ENCODE assay signal across 8 cellular contexts in genomic region chr6:33787954-33788693, GRCh38. TPM values are rescaled to one million over a fixed set of nuclear protein-coding genes. Genes with fewer than 3 reads are reported as not detected.
DNase-seq lines count a peak whose midpoint lies in the region; ATAC-seq, FAIRE-seq and TF ChIP-seq lines count a peak whose summit lies in the region.

No MANE protein-coding gene starts in this region.

- H3K36me3 ChIP-seq in ACC112 (ENCODE audit: insufficient read depth, low read length), result peaks cover 17% of the 10 kb centered on the region; the same call in 1 of the 2 replicates
- peaks cover 28% of the 10 kb centered on the region for H3K36me3 ChIP-seq in endodermal cell (ENCODE audit: control insufficient read depth, insufficient read depth, low read length)
- H3K36me3 ChIP-seq in mesodermal cell (ENCODE audit: control insufficient read depth, insufficient read depth, low read length), result peaks cover 43% of the 10 kb centered on the region

- peak; percentile 32 for ATAC-seq in HG02943 (IDR thresholded peaks at IDR 0.05; ENCODE audit: low read depth, unreplicated experiment)

- H3K4me1 ChIP-seq in ACC112 (ENCODE audit: control insufficient read depth, insufficient read depth, low read length, unreplicated experiment) (peaks cover 39% of the 10 kb centered on the region), endodermal cell (ENCODE audit: control insufficient read depth, insufficient read depth, low read length) (peaks cover 19% of the 10 kb centered on the region), mesodermal cell (ENCODE audit: control insufficient read depth, insufficient read depth, low read length, poor library complexity, severe bottlenecking) (peaks cover 49% of the 10 kb centered on the region)

- H3K27ac ChIP-seq in ACC112 (ENCODE audit: low read depth, low read length) (peak overlapping the region; percentile 77), endodermal cell (ENCODE audit: low read depth, low read length) (peak overlapping the region; percentile 50), mesodermal cell (ENCODE audit: low read depth, low read length, severe bottlenecking) (peak overlapping the region; percentile 85)

- peak overlapping the region; percentile 95 for H3K27ac Mint-ChIP-seq in endodermal cell

- peak; percentile 49 for FAIRE-seq in GM18507 (lab: Jason Lieb, UNC)

- H3K27me3 Mint-ChIP-seq in endodermal cell (ENCODE audit: insufficient read depth), result peaks cover 3% of the 10 kb centered on the region

- H3K4me3 ChIP-seq in ACC112 (ENCODE audit: low read depth, low read length), result peak overlapping the region; percentile 81
- peak overlapping the region; percentile 86 for H3K4me3 ChIP-seq in endodermal cell (ENCODE audit: low read length)
- peak overlapping the region; percentile 75 for H3K4me3 ChIP-seq in mesodermal cell (ENCODE audit: extremely low read depth, insufficient read depth, low read length, poor library complexity, severe bottlenecking)

- TF ChIP-seq CTCF in endodermal cell (conservative IDR thresholded peaks at IDR 0.05), result peak; percentile 31

- peak overlapping the region; percentile 33 for H2AFZ ChIP-seq in ACC112 (ENCODE audit: low read length, unreplicated experiment)

- peak overlapping the region; percentile 72 for H3K9ac ChIP-seq in endodermal cell (ENCODE audit: extremely low read depth, low read length, poor library complexity, severe bottlenecking)

- peaks cover 57% of the 10 kb centered on the region for H3K4me1 Mint-ChIP-seq in endodermal cell

- H3K9me3 ChIP-seq in endodermal cell (ENCODE audit: control insufficient read depth, low read length) (no peaks in the 10 kb centered on the region), mesodermal cell (ENCODE audit: control insufficient read depth, low read length) (no peaks in the 10 kb centered on the region)

- peaks cover 46% of the 10 kb centered on the region for H3K79me2 ChIP-seq in ACC112 (ENCODE audit: control insufficient read depth, insufficient read depth, low read length, unreplicated experiment)

- peaks cover 6% of the 10 kb centered on the region; the same call in 1 of the 2 replicates for H3K27me3 ChIP-seq in ACC112 (ENCODE audit: insufficient read depth, low read length)
- no peaks in the 10 kb centered on the region for H3K27me3 ChIP-seq in endodermal cell (ENCODE audit: control insufficient read depth, insufficient read depth, low read length, poor library complexity, severe bottlenecking)

- H3K9me3 Mint-ChIP-seq in endodermal cell, result no peaks in the 10 kb centered on the region

- WGBS in endodermal cell (ENCODE audit: insufficient coverage in 1 of 2, insufficient read length in 1 of 2), 2 experiments, result 0% methylated on average over 3 to 53 of the region's 53 CpGs
- WGBS in mesodermal cell (ENCODE audit: insufficient coverage in 2 of 2), 2 experiments, result 1% methylated on average over 41 to 53 of the region's 53 CpGs

- DNase-seq in GM18507 (ENCODE audit: extremely low spot score, insufficient read length, low read depth), result peak; percentile 55
- DNase-seq in NOMO-1 (lab: John Stamatoyannopoulos, UW; ENCODE audit: unreplicated experiment in 2 of 2), result peak; percentile 91 to 93
- peak; percentile 29 to 45 (median 37) for DNase-seq in activated CD8-positive, alpha-beta memory T cell treated with anti-CD3 and anti-CD28 coated beads for 48 hours (ENCODE audit: low read depth in 2 of 3, low spot score in 2 of 3)
- peak; percentile 80 for DNase-seq in endodermal cell
- DNase-seq in stimulated activated CD8-positive, alpha-beta memory T cell treated with anti-CD3 and anti-CD28 coated beads, Interleukin-4, amount 100 ng/mL, for 24 hours (ENCODE audit: low read depth), result peak; percentile 54

- H3K4me3 Mint-ChIP-seq in endodermal cell, result peak overlapping the region; percentile 77

- H3K36me3 Mint-ChIP-seq in endodermal cell (ENCODE audit: low read depth), result peaks cover 25% of the 10 kb centered on the region

RNA-seq across cellular contexts. Expression of gene LEMD2, which starts 0.8 kb away (rescaled TPM):
- total RNA-seq in endodermal cell, result 10 to 100 TPM; 62.0 to 75.8 TPM
- polyA plus RNA-seq in endodermal cell (2013, experiment 1 of 2), result 72.5 TPM
- 67.0 TPM for polyA plus RNA-seq in endodermal cell (2013, experiment 2 of 2)
- 66.6 TPM for polyA plus RNA-seq in mesodermal cell (2013, experiment 1 of 2)
- polyA plus RNA-seq in mesodermal cell (2013, experiment 2 of 2), result 61.4 TPM

RNA-seq across cellular contexts. Expression of gene MLN, which starts 15.7 kb away (rescaled TPM):
- not detected for total RNA-seq in endodermal cell
- not detected for polyA plus RNA-seq in endodermal cell (2013, experiment 1 of 2)
- polyA plus RNA-seq in endodermal cell (2013, experiment 2 of 2), result not detected
- not detected for polyA plus RNA-seq in mesodermal cell (2013, experiment 1 of 2)
- polyA plus RNA-seq in mesodermal cell (2013, experiment 2 of 2), result not detected

RNA-seq across cellular contexts. Expression of gene IP6K3, which starts 41.4 kb away (rescaled TPM):
- total RNA-seq in endodermal cell, result not detected
- 1.1 TPM for polyA plus RNA-seq in endodermal cell (2013, experiment 1 of 2)
- polyA plus RNA-seq in endodermal cell (2013, experiment 2 of 2), result 2.3 TPM
- polyA plus RNA-seq in mesodermal cell (2013, experiment 1 of 2), result 6.5 TPM
- 6.4 TPM for polyA plus RNA-seq in mesodermal cell (2013, experiment 2 of 2)

Comparison
In these comparisons a context has a peak if more than half of its experiments do, and no peak if none do; other contexts are left out.
1. Peak in every context shown above with its lines: DNase-seq, ATAC-seq, H3K4me3 ChIP-seq and H3K27ac ChIP-seq.
2. DNase-seq: peak in every context shown above with its lines; median percentile 92 in NOMO-1; 80 in endodermal cell; 55 in GM18507; 54 in stimulated activated CD8-positive, alpha-beta memory T cell treated with anti-CD3 and anti-CD28 coated beads, Interleukin-4, amount 100 ng/mL, for 24 hours; 37 in activated CD8-positive, alpha-beta memory T cell treated with anti-CD3 and anti-CD28 coated beads for 48 hours.